2 cellular contexts compared by ENCODE assay signal in genomic region chr9:137758067-137758466, GRCh38.
TF ChIP-seq lines count a peak whose summit lies in the region.

No MANE protein-coding gene starts in this region.

TF ChIP-seq in HCT116, 20 proteins besides CTCF, POLR2A, EP300 and RAD21:
- no peak for TF ChIP-seq JUND (IDR thresholded peaks at IDR 0.05)
- TF ChIP-seq REST (IDR thresholded peaks at IDR 0.05; ENCODE audit: low read depth): no peak
- no peak for TF ChIP-seq ATF3 (IDR thresholded peaks at IDR 0.05)
TF ChIP-seq in HCT116: peak in this region for 0.

TF ChIP-seq in HepG2, 621 proteins besides CTCF, POLR2A, EP300 and RAD21:
- TF ChIP-seq ZNF576 (CRISPR knock-in tag; IDR thresholded peaks at IDR 0.05) (no peak), ZNF142 (CRISPR knock-in tag; IDR thresholded peaks at IDR 0.05) (no peak), ZNF574 (CRISPR knock-in tag; IDR thresholded peaks at IDR 0.05) (no peak), ZNF274 (CRISPR knock-in tag; IDR thresholded peaks at IDR 0.05) (no peak), NR3C1 (CRISPR knock-in tag; IDR thresholded peaks at IDR 0.05) (no peak), SNAI1 (CRISPR knock-in tag; IDR thresholded peaks at IDR 0.05; ENCODE audit: borderline replicate concordance) (no peak), ZBTB40 (IDR thresholded peaks at IDR 0.05) (no peak), ZBTB40 (CRISPR knock-in tag; IDR thresholded peaks at IDR 0.05) (no peak), NFYC (CRISPR knock-in tag; IDR thresholded peaks at IDR 0.05) (no peak), NRL (CRISPR knock-in tag; IDR thresholded peaks at IDR 0.05; ENCODE audit: borderline replicate concordance) (no peak), GATAD2A (CRISPR knock-in tag; IDR thresholded peaks at IDR 0.05) (no peak), KLF16 (CRISPR knock-in tag; IDR thresholded peaks at IDR 0.05) (no peak), HIC2 (CRISPR knock-in tag; IDR thresholded peaks at IDR 0.05; ENCODE audit: low read depth) (no peak), ZNF530 (CRISPR knock-in tag; IDR thresholded peaks at IDR 0.05; ENCODE audit: low read depth) (no peak)
